ENCODE assay signal across 32 cellular contexts in genomic region chr13:47930649-47931165, GRCh38.
"Had no signal": no experiment of that assay in that cellular context is flagged by ENCODE, and none has a peak within 500 bp of the region (broad histone marks: within the 10 kb centered on the region; RNA-seq: fewer than 3 reads in every experiment).

No MANE protein-coding gene starts in this region.

- H3K36me3 ChIP-seq: adrenal gland, breast epithelium had no signal

- H3K9me3 ChIP-seq: adrenal gland, breast epithelium had no signal

- H3K27ac Mint-ChIP-seq: activated B cell treated with CpG ODN at 0.5 μM for 24 hours; activated CD4-positive, alpha-beta memory T cell treated with anti-CD3 and anti-CD28 coated beads for 36 hours; activated CD8-positive, alpha-beta T cell treated with anti-CD3 and anti-CD28 coated beads for 36 hours; activated naive CD4-positive, alpha-beta T cell treated with anti-CD3 and anti-CD28 coated beads for 36 hours; activated naive CD4-positive, alpha-beta T cell treated with anti-CD3 and anti-CD28 coated beads, Interleukin-2, amount 50 U/mL, for 72 hours; activated naive CD8-positive, alpha-beta T cell treated with anti-CD3 and anti-CD28 coated beads for 36 hours; activated T-cell treated with anti-CD3 and anti-CD28 coated beads, Interleukin-2, amount 50 U/mL, for 72 hours; activated T-helper 1 cell treated with anti-CD3 and anti-CD28 coated beads, Interleukin-12 subunit alpha, Interleukin-12 subunit beta, Interleukin-2, Interleukin-4 antibody, amounts not matched to agents 30 ng/mL and 10 ng/mL and 1 ng/mL, durations not matched to agents 14 hours and 24 hours and 36 hours; activated T-helper 17 cell treated with anti-CD3 and anti-CD28 coated beads, Interleukin-2, amount 50 U/mL, for 72 hours; brain; T-helper 1 cell treated with Interleukin-12 subunit alpha and Interleukin-12 subunit beta and Interleukin-4 antibody, amounts not matched to agents 30 μg/mL and 1 μg/mL, for 36 hours; T-helper 2 cell treated with Interferon-gamma antibody and Interleukin-4, amounts not matched to agents 5 μg/mL and 100 μg/mL, for 36 hours had no signal

- H3K27me3 ChIP-seq: adrenal gland, breast epithelium had no signal

- H3K27me3 Mint-ChIP-seq: activated B cell treated with CpG ODN at 0.5 μM for 24 hours; activated CD4-positive, alpha-beta memory T cell treated with anti-CD3 and anti-CD28 coated beads for 36 hours; activated CD8-positive, alpha-beta T cell treated with anti-CD3 and anti-CD28 coated beads for 36 hours; activated naive CD8-positive, alpha-beta T cell treated with anti-CD3 and anti-CD28 coated beads for 36 hours; activated T-helper 17 cell treated with anti-CD3 and anti-CD28 coated beads, Interleukin-2, amount 50 U/mL, for 72 hours had no signal

- H3K4me1 ChIP-seq: adrenal gland had no signal

- H3K4me3 ChIP-seq: adrenal gland, breast epithelium had no signal

- H3K9me3 Mint-ChIP-seq: activated CD4-positive, alpha-beta memory T cell treated with anti-CD3 and anti-CD28 coated beads for 36 hours; activated CD8-positive, alpha-beta T cell treated with anti-CD3 and anti-CD28 coated beads for 36 hours; activated naive CD4-positive, alpha-beta T cell treated with anti-CD3 and anti-CD28 coated beads for 36 hours; activated naive CD4-positive, alpha-beta T cell treated with anti-CD3 and anti-CD28 coated beads, Interleukin-2, amount 50 U/mL, for 72 hours; activated naive CD8-positive, alpha-beta T cell treated with anti-CD3 and anti-CD28 coated beads for 36 hours; activated T-cell treated with anti-CD3 and anti-CD28 coated beads, Interleukin-2, amount 50 U/mL, for 4 hours; activated T-cell treated with anti-CD3 and anti-CD28 coated beads, Interleukin-2, amount 50 U/mL, for 72 hours; activated T-helper 1 cell treated with anti-CD3 and anti-CD28 coated beads, Interleukin-12 subunit alpha, Interleukin-12 subunit beta, Interleukin-2, Interleukin-4 antibody, amounts not matched to agents 30 ng/mL and 10 ng/mL and 1 ng/mL, durations not matched to agents 14 hours and 24 hours and 36 hours; activated T-helper 17 cell treated with anti-CD3 and anti-CD28 coated beads, Interleukin-2, amount 50 U/mL, for 72 hours; brain; T-helper 1 cell treated with Interleukin-12 subunit alpha and Interleukin-12 subunit beta and Interleukin-4 antibody, amounts not matched to agents 30 μg/mL and 1 μg/mL, for 36 hours; T-helper 2 cell treated with Interferon-gamma antibody and Interleukin-4, amounts not matched to agents 5 μg/mL and 100 μg/mL, for 36 hours had no signal

- H3K4me1 Mint-ChIP-seq: activated B cell treated with CpG ODN at 0.5 μM for 24 hours; activated naive CD8-positive, alpha-beta T cell treated with anti-CD3 and anti-CD28 coated beads for 36 hours; activated T-helper 17 cell treated with anti-CD3 and anti-CD28 coated beads, Interleukin-2, amount 50 U/mL, for 72 hours had no signal

- H3K4me3 Mint-ChIP-seq: activated B cell treated with CpG ODN at 0.5 μM for 24 hours; activated CD4-positive, alpha-beta memory T cell treated with anti-CD3 and anti-CD28 coated beads for 36 hours; activated CD8-positive, alpha-beta T cell treated with anti-CD3 and anti-CD28 coated beads for 36 hours; activated naive CD4-positive, alpha-beta T cell treated with anti-CD3 and anti-CD28 coated beads for 36 hours; activated naive CD8-positive, alpha-beta T cell treated with anti-CD3 and anti-CD28 coated beads for 36 hours; activated T-cell treated with anti-CD3 and anti-CD28 coated beads, Interleukin-2, amount 50 U/mL, for 4 hours; activated T-cell treated with anti-CD3 and anti-CD28 coated beads, Interleukin-2, amount 50 U/mL, for 72 hours; activated T-helper 1 cell treated with anti-CD3 and anti-CD28 coated beads, Interleukin-12 subunit alpha, Interleukin-12 subunit beta, Interleukin-2, Interleukin-4 antibody, amounts not matched to agents 30 ng/mL and 10 ng/mL and 1 ng/mL, durations not matched to agents 14 hours and 24 hours and 36 hours; activated T-helper 17 cell treated with anti-CD3 and anti-CD28 coated beads, Interleukin-2, amount 50 U/mL, for 72 hours; brain; T-helper 1 cell treated with Interleukin-12 subunit alpha and Interleukin-12 subunit beta and Interleukin-4 antibody, amounts not matched to agents 30 μg/mL and 1 μg/mL, for 36 hours; T-helper 2 cell treated with Interferon-gamma antibody and Interleukin-4, amounts not matched to agents 5 μg/mL and 100 μg/mL, for 36 hours had no signal

- H3K36me3 Mint-ChIP-seq: activated CD4-positive, alpha-beta memory T cell treated with anti-CD3 and anti-CD28 coated beads for 36 hours; activated naive CD4-positive, alpha-beta T cell treated with anti-CD3 and anti-CD28 coated beads, Interleukin-2, amount 50 U/mL, for 72 hours; activated naive CD8-positive, alpha-beta T cell treated with anti-CD3 and anti-CD28 coated beads for 36 hours had no signal

- DNase-seq: activated B cell treated with CpG ODN at 0.5 μM for 24 hours; activated CD4-positive, alpha-beta memory T cell treated with anti-CD3 and anti-CD28 coated beads for 36 hours; activated CD4-positive, alpha-beta T cell treated with anti-CD3 and anti-CD28 coated beads for 4 hours; activated CD4-positive, alpha-beta T cell treated with anti-CD3 and anti-CD28 coated beads, Interleukin-2, amount 50 U/mL, for 1 hour; activated CD4-positive, alpha-beta T cell treated with anti-CD3 and anti-CD28 coated beads, Interleukin-2, amount 50 U/mL, for 4 hours; activated CD4-positive, CD25-positive, alpha-beta regulatory T cell treated with anti-CD3 and anti-CD28 coated beads, Interleukin-2, amount 50 U/mL, for 72 hours; activated CD8-positive, alpha-beta memory T cell treated with anti-CD3 and anti-CD28 coated beads, Interleukin-2, amount 50 U/mL, for 4 hours; activated CD8-positive, alpha-beta T cell treated with anti-CD3 and anti-CD28 coated beads for 36 hours; activated effector memory CD4-positive, alpha-beta T cell treated with anti-CD3 and anti-CD28 coated beads, Interleukin-2, amount 50 U/mL, for 16 hours; activated gamma-delta T cell treated with Interleukin-2 at 50 U/mL for 16 hours; activated naive CD4-positive, alpha-beta T cell; activated naive CD4-positive, alpha-beta T cell treated with anti-CD3 and anti-CD28 coated beads for 36 hours; activated naive CD4-positive, alpha-beta T cell treated with anti-CD3 and anti-CD28 coated beads, Interleukin-2, amount 50 U/mL, for 16 hours; activated naive CD8-positive, alpha-beta T cell treated with anti-CD3 and anti-CD28 coated beads for 36 hours; activated T-cell treated with anti-CD3 and anti-CD28 coated beads for 4 hours; activated T-cell treated with anti-CD3 and anti-CD28 coated beads, Interleukin-2, amount 50 U/mL, for 1 hour; activated T-cell treated with anti-CD3 and anti-CD28 coated beads, Interleukin-2, amount 50 U/mL, for 4 hours; activated T-cell treated with anti-CD3 and anti-CD28 coated beads, Interleukin-2, amount 50 U/mL, for 72 hours; adrenal gland; amniotic stem cell; aorta; central memory CD4-positive, alpha-beta T cell; T-helper 1 cell; T-helper 2 cell; T-helper 9 cell had no signal

- ATAC-seq: activated CD8-positive, alpha-beta T cell treated with anti-CD3 and anti-CD28 coated beads for 36 hours; activated naive CD4-positive, alpha-beta T cell treated with anti-CD3 and anti-CD28 coated beads, Interleukin-2, amount 50 U/mL, for 72 hours; activated T-cell treated with anti-CD3 and anti-CD28 coated beads, Interleukin-2, amount 50 U/mL, for 4 hours; activated T-cell treated with anti-CD3 and anti-CD28 coated beads, Interleukin-2, amount 50 U/mL, for 72 hours; activated T-helper 17 cell treated with anti-CD3 and anti-CD28 coated beads, Interleukin-2, amount 50 U/mL, for 72 hours had no signal
